ENCODE assay signal across 14 cellular contexts in genomic region chr12:82314406-82314892, GRCh38. TPM values are rescaled to one million over a fixed set of nuclear protein-coding genes. Genes with fewer than 3 reads are reported as not detected.
DNase-seq lines count a peak whose midpoint lies in the region; ATAC-seq and TF ChIP-seq lines count a peak whose summit lies in the region.
"Had no signal": no experiment of that assay in that cellular context is flagged by ENCODE, and none has a peak within 500 bp of the region (broad histone marks: within the 10 kb centered on the region; RNA-seq: fewer than 3 reads in every experiment).

No MANE protein-coding gene starts in this region.

- H3K27ac ChIP-seq in body of pancreas (no peak overlapping the region), upper lobe of right lung (no peak overlapping the region)

- no peak for TF ChIP-seq CTCF in body of pancreas (IDR thresholded peaks at IDR 0.05)
- TF ChIP-seq CTCF in upper lobe of right lung (IDR thresholded peaks at IDR 0.05) = no peak

- H3K9me3 ChIP-seq in body of pancreas = no peaks in the 10 kb centered on the region
- H3K9me3 ChIP-seq in upper lobe of right lung = no peaks in the 10 kb centered on the region

- no peak for TF ChIP-seq POLR2A in body of pancreas (IDR thresholded peaks at IDR 0.05)

- ATAC-seq in body of pancreas = peak; percentile 53
- ATAC-seq in upper lobe of right lung = peak; percentile 58
- ATAC-seq in GM21529 (IDR thresholded peaks at IDR 0.05; ENCODE audit: unreplicated experiment) = no peak

- DNase-seq in NCI-H748 (lab: John Stamatoyannopoulos, UW; ENCODE audit: unreplicated experiment) (peak; percentile 77), NCI-H748 treated with DMSO at 0.1 percent for 48 hours (lab: John Stamatoyannopoulos, UW) (no peak), body of pancreas (peak; percentile 39 to 74 (median 60)), islet precursor cell (peak; percentile 96), upper lobe of right lung (peak; percentile 69), NCI-H2171 (lab: John Stamatoyannopoulos, UW) (no peak), cerebellar cortex (ENCODE audit: low spot score) (no peak)
- DNase-seq: activated CD8-positive, alpha-beta memory T cell treated with anti-CD3 and anti-CD28 coated beads for 24 hours; NCI-H1417; NCI-H69; occipital lobe had no signal

- H3K4me1 ChIP-seq in body of pancreas (no peaks in the 10 kb centered on the region), upper lobe of right lung (no peaks in the 10 kb centered on the region)

- H3K4me3 ChIP-seq in body of pancreas (no peak overlapping the region), upper lobe of right lung (no peak overlapping the region)
- H3K4me3 ChIP-seq: lung, smooth muscle cell had no signal

- H3K27me3 ChIP-seq in body of pancreas = no peaks in the 10 kb centered on the region
- H3K27me3 ChIP-seq in upper lobe of right lung = no peaks in the 10 kb centered on the region

- WGBS in body of pancreas, 2 donors = 42% methylated on average over 8 of the region's 8 CpGs

- H3K36me3 ChIP-seq in body of pancreas (replicated peaks in 1 of 2; ENCODE audit: insufficient read depth in 1 of 2, low read depth in 2 of 2) (no peaks in the 10 kb centered on the region), upper lobe of right lung (no peaks in the 10 kb centered on the region)

- intact Hi-C loops in body of pancreas (cut with DNase I) = no loop called here
- intact Hi-C loops in upper lobe of right lung (cut with DNase I) = no loop called here

RNA-seq across cellular contexts. Expression of gene CCDC59, which starts 43.7 kb away (rescaled TPM):
- 10 to 100 TPM; 14.2 to 30.4 TPM for total RNA-seq in body of pancreas
- 35.7 TPM for total RNA-seq in upper lobe of right lung

RNA-seq across cellular contexts. Expression of gene METTL25, which starts 43.9 kb away (rescaled TPM):
- total RNA-seq in body of pancreas = 1 to 10 TPM; 2.6 to 9.6 TPM
- 15.1 TPM for total RNA-seq in upper lobe of right lung

Comparison
In these comparisons a context has a peak if more than half of its experiments do, and no peak if none do; other contexts are left out.
1. DNase-seq: peak in NCI-H748 (single experiment), body of pancreas (4 of 4), islet precursor cell (single experiment) and upper lobe of right lung (single experiment); none in NCI-H748 treated with DMSO at 0.1 percent for 48 hours (single experiment), NCI-H2171 (single experiment) and cerebellar cortex (single experiment).